In the genomic region with DNA sequence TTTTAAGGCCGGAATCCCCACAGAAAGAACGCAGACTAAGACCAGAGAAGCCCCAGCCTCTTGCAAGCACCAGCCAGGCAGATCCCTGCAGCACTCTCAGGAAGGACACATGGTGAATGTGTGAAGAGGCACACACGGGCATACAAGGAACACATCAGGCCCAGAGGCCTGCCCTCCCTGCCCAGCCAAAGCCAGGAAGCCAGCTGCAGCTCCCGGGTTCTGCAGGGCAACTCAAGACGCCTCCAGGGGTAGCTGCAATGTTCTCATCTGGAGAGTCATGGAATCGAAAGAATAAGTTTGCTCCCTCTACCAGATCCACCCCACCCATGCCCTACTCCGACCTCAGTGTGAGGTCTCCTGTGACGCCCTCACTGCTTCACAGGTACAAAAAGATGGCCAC, we compare ENCODE assay signal across 1 cellular context.
TF ChIP-seq lines count a peak whose summit lies in the region.

No MANE protein-coding gene starts in this region.

TF ChIP-seq in neural cell, 6 proteins besides CTCF, POLR2A, EP300 and RAD21:
- TF ChIP-seq, protein P1, sequence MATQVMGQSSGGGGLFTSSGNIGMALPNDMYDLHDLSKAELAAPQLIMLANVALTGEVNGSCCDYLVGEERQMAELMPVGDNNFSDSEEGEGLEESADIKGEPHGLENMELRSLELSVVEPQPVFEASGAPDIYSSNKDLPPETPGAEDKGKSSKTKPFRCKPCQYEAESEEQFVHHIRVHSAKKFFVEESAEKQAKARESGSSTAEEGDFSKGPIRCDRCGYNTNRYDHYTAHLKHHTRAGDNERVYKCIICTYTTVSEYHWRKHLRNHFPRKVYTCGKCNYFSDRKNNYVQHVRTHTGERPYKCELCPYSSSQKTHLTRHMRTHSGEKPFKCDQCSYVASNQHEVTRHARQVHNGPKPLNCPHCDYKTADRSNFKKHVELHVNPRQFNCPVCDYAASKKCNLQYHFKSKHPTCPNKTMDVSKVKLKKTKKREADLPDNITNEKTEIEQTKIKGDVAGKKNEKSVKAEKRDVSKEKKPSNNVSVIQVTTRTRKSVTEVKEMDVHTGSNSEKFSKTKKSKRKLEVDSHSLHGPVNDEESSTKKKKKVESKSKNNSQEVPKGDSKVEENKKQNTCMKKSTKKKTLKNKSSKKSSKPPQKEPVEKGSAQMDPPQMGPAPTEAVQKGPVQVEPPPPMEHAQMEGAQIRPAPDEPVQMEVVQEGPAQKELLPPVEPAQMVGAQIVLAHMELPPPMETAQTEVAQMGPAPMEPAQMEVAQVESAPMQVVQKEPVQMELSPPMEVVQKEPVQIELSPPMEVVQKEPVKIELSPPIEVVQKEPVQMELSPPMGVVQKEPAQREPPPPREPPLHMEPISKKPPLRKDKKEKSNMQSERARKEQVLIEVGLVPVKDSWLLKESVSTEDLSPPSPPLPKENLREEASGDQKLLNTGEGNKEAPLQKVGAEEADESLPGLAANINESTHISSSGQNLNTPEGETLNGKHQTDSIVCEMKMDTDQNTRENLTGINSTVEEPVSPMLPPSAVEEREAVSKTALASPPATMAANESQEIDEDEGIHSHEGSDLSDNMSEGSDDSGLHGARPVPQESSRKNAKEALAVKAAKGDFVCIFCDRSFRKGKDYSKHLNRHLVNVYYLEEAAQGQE (IDR thresholded peaks at IDR 0.05; ENCODE audit: borderline replicate concordance) = no peak
